In the genomic region with DNA sequence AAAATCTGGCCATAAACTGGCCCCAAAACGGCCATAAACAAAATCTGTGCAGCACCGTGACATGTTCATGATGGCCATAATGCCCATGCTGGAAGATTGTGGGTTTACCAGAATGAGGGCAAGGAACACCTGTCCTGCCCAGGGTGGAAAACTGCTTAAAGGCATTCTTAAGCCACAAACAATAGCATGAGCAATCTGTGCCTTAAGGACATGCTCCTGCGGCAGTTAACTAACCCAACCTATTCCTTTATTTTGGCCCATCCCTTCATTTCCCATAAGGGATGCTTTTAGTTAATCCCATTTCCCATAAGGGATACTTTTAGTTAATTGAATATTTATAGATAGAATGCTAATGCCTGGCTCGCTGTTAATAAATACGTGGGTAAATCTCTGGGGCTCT, we compare ENCODE assay signal across 4 cellular contexts. TPM values are rescaled to one million over a fixed set of nuclear protein-coding genes. Genes with fewer than 3 reads are reported as not detected.
"Had no signal": no experiment of that assay in that cellular context is flagged by ENCODE, and none has a peak within 500 bp of the region (broad histone marks: within the 10 kb centered on the region; RNA-seq: fewer than 3 reads in every experiment).

No MANE protein-coding gene starts in this region.

RNA-seq across cellular contexts. Expression of a gene that starts 29.4 kb away (rescaled TPM):
- total RNA-seq: HT1080, IMR-90, K562 had no signal
- polyA plus RNA-seq: IgD-negative memory B cell, IMR-90, K562 had no signal
